ENCODE assay signal across 20 cellular contexts in the genomic region with DNA sequence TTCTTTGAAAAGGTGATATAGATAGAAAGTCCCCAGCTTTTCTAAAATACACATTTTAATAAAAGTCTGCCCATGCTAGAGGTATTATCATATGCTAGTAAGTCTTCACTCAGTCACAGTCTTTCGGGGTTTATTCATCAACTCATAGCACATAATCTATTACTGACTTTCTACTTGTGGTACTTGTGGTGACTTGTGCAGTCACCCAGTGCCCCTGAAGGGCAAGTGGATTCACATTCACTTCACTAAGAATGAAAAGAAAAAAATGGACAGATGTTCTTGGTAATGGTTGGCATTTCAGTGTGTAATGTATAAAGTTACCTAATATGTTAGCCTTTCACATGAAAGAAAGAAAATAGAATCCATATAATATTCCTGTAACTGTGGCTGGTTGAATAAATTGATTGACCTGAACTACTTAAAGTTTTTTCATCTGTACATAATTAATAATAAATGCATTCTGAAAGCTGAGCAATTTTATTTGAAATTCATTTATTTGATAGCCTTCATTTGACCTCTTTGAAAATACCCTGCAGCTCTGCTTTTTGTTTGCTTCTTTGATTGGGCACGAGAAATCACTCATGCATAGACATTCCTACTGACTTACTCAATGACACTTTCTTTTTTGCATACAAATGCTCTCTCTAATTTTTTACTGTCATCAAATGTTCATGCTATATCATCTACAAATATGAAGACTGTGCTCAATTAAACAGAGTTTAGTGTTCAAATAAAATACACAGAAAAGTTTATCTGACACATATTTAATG. TPM values are rescaled to one million over a fixed set of nuclear protein-coding genes. Genes with fewer than 3 reads are reported as not detected.
DNase-seq lines count a peak whose midpoint lies in the region; ATAC-seq and TF ChIP-seq lines count a peak whose summit lies in the region.
"Had no signal": no experiment of that assay in that cellular context is flagged by ENCODE, and none has a peak within 500 bp of the region (broad histone marks: within the 10 kb centered on the region; RNA-seq: fewer than 3 reads in every experiment).

No MANE protein-coding gene starts in this region.

- H3K4me1 ChIP-seq in mucosa of descending colon (ENCODE audit: low read depth), result no peaks in the 10 kb centered on the region
- no peaks in the 10 kb centered on the region for H3K4me1 ChIP-seq in heart left ventricle
- H3K4me1 ChIP-seq: adrenal gland, parathyroid adenoma had no signal

- H3K27ac ChIP-seq in heart left ventricle, result no peak overlapping the region
- H3K27ac ChIP-seq: adrenal gland, parathyroid adenoma had no signal

- DNase-seq in NCI-H69 (lab: John Stamatoyannopoulos, UW) (peak; percentile 38), myocyte (ENCODE audit: low read depth) (peak; percentile 30), mucosa of descending colon (no peak), GF-D8 (lab: John Stamatoyannopoulos, UW) (no peak), heart left ventricle (no peak), NCI-H2227 (lab: John Stamatoyannopoulos, UW; ENCODE audit: unreplicated experiment) (no peak)
- DNase-seq: activated CD4-positive, alpha-beta memory T cell treated with anti-CD3 and anti-CD28 coated beads, Interleukin-2, amount 10 ng/mL, durations not matched to agents 7 days and 5 days; adrenal gland; AML-193; effector memory CD4-positive, alpha-beta T cell; hippocampal formation; left colon; NCI-H2107; NCI-H82; small intestine; SW 1271 had no signal

- H3K9me3 ChIP-seq in mucosa of descending colon, result no peaks in the 10 kb centered on the region
- H3K9me3 ChIP-seq in heart left ventricle, result peaks cover 0 to 5% (median 0%) of the 10 kb centered on the region in 12 donors
- H3K9me3 ChIP-seq: adrenal gland had no signal

- no peak for TF ChIP-seq POLR2A in heart left ventricle (IDR thresholded peaks at IDR 0.05)

- peak; percentile 94 for ATAC-seq in GM18909 (IDR thresholded peaks at IDR 0.05; ENCODE audit: poor library complexity, unreplicated experiment)
- ATAC-seq in HG03139 (IDR thresholded peaks at IDR 0.05; ENCODE audit: unreplicated experiment), result peak; percentile 75
- no peak for ATAC-seq in mucosa of descending colon
- no peak for ATAC-seq in heart left ventricle
- ATAC-seq: left colon, Panc1 had no signal

- H3K27me3 ChIP-seq in heart left ventricle, result no peaks in the 10 kb centered on the region
- H3K27me3 ChIP-seq: adrenal gland had no signal

- H3K36me3 ChIP-seq in mucosa of descending colon (ENCODE audit: low read depth), result no peaks in the 10 kb centered on the region
- no peaks in the 10 kb centered on the region for H3K36me3 ChIP-seq in heart left ventricle
- H3K36me3 ChIP-seq: adrenal gland had no signal

- H3K4me3 ChIP-seq in mucosa of descending colon (no peak overlapping the region), heart left ventricle (no peak overlapping the region)
- H3K4me3 ChIP-seq: adrenal gland had no signal

- WGBS in heart left ventricle, 4 donors, result 81 to 84% (median 83%) methylated on average over 2 of the region's 2 CpGs

- no peak for TF ChIP-seq CTCF in mucosa of descending colon (IDR thresholded peaks at IDR 0.05)
- no peak for TF ChIP-seq CTCF in heart left ventricle (IDR thresholded peaks at IDR 0.05)

- intact Hi-C loops in mucosa of descending colon (cut with DNase I, micrococcal nuclease) (no loop called here), heart left ventricle (cut with DNase I) (no loop called here)

RNA-seq across cellular contexts. Expression of a gene that starts 39.5 kb away (rescaled TPM):
- total RNA-seq in myocyte (37.4 and 67.7 TPM in 2 replicates), mucosa of descending colon (10 to 100 TPM; 24.8 to 39.5 (median 24.9) TPM), heart left ventricle (100 to 1,000 TPM in 7 of 9 donors, 10 to 100 TPM in 2; 54.4 to 183 (median 141) TPM)
- polyA plus RNA-seq in myocyte (2012), result 38.9 TPM
- 100 to 1,000 TPM in 1 of 2 donors, 10 to 100 TPM in 1; 68.7 to 150 TPM for polyA plus RNA-seq in heart left ventricle

RNA-seq across cellular contexts. Expression of a gene that starts 47.9 kb away (rescaled TPM):
- total RNA-seq in myocyte (1.5 and 4.4 TPM in 2 replicates), mucosa of descending colon (10 to 100 TPM in 1 of 3 donors, 1 to 10 TPM in 2; 2.5 to 88.8 (median 3.1) TPM), heart left ventricle (100 to 1,000 TPM in 3 of 9 donors, 10 to 100 TPM in 6; 52.0 to 146 (median 73.3) TPM)
- polyA plus RNA-seq in myocyte (2012), result 5.2 TPM
- polyA plus RNA-seq in heart left ventricle, result 10 to 100 TPM; 11.9 to 55.9 TPM
- total RNA-seq: activated CD4-positive, alpha-beta memory T cell treated with anti-CD3 and anti-CD28 coated beads, Interleukin-2, amount 10 ng/mL, durations not matched to agents 7 days and 5 days had no signal

Comparison
In these comparisons a context has a peak if more than half of its experiments do, and no peak if none do; other contexts are left out.
1. ATAC-seq: peak in GM18909 (single experiment) and HG03139 (single experiment); none in mucosa of descending colon (single experiment) and heart left ventricle (0 of 4).
2. DNase-seq: peak in NCI-H69 (single experiment) and myocyte (single experiment); none in mucosa of descending colon (0 of 3), GF-D8 (single experiment), heart left ventricle (0 of 5) and NCI-H2227 (single experiment).